8 cellular contexts compared by ENCODE assay signal in genomic region chr2:96305091-96305978, GRCh38. TPM values are rescaled to one million over a fixed set of nuclear protein-coding genes. Genes with fewer than 3 reads are reported as not detected.
DNase-seq lines count a peak whose midpoint lies in the region; ATAC-seq, FAIRE-seq and TF ChIP-seq lines count a peak whose summit lies in the region.

Gene SNRNP200 (minus strand): TSS chr2:96305546. CDS start chr2:96305437, 109 bp downstream.

- TF ChIP-seq EP300 in esophagus muscularis mucosa (IDR thresholded peaks at IDR 0.05) = no peak

- H3K4me3 ChIP-seq in esophagus muscularis mucosa (peak within 1 kb of the TSS; percentile 75 to 94 (median 84)), muscle layer of duodenum (ENCODE audit: low read depth in 1 of 2, low read length in 2 of 2) (peak within 1 kb of the TSS; percentile 99)

- no peaks in the 10 kb centered on the region for H3K27me3 ChIP-seq in esophagus muscularis mucosa
- H3K27me3 ChIP-seq in muscle layer of duodenum (ENCODE audit: low read depth, low read length) = no peaks in the 10 kb centered on the region

- H3K4me1 ChIP-seq in esophagus muscularis mucosa (peaks cover 21 to 41% (median 33%) of the 10 kb centered on the region in 4 donors), muscle layer of duodenum (ENCODE audit: control insufficient read depth in 1 of 2, insufficient read depth in 2 of 2, low read length in 2 of 2) (peaks cover 14 to 39% of the 10 kb centered on the region in 2 donors)

- WGBS in esophagus muscularis mucosa = under 1% methylated on average over 29 of the region's 61 CpGs

- no peak for TF ChIP-seq CTCF in esophagus muscularis mucosa (IDR thresholded peaks at IDR 0.05)

- ATAC-seq in GM21825 (IDR thresholded peaks at IDR 0.05; ENCODE audit: unreplicated experiment) = peak; percentile 84

- H3K36me3 ChIP-seq in esophagus muscularis mucosa (peaks cover 31 to 40% (median 33%) of the 10 kb centered on the region in 4 donors), muscle layer of duodenum (ENCODE audit: control insufficient read depth in 1 of 2, insufficient read depth in 2 of 2, low read length in 2 of 2) (peaks cover 34 to 37% of the 10 kb centered on the region in 2 donors)

- intact Hi-C loops in esophagus muscularis mucosa (cut with DNase I) = loop anchor here (5.0 kb wide), 1 partner anchor 38 kb away; the partner anchor contains the start of genes CIAO1 and TMEM127

- DNase-seq in DMS79 treated with DMSO at 0.1 percent for 48 hours (lab: John Stamatoyannopoulos, UW) (peak; percentile 87), Kasumi-1 (lab: John Stamatoyannopoulos, UW) (peak; percentile 92 to 93), RCC 7860 (ENCODE audit: low spot score) (peak; percentile 69), esophagus muscularis mucosa (ENCODE audit: extremely low spot score) (peak; percentile 96)
- peak; percentile 95 to 96 for DNase-seq in activated T-cell treated with anti-CD3 and anti-CD28 coated beads, Interleukin-2, amount 50 U/mL, for 48 hours
- DNase-seq in stimulated activated CD8-positive, alpha-beta memory T cell treated with anti-CD3 and anti-CD28 coated beads, Interleukin-7, amount 100 ng/mL, for 24 hours (ENCODE audit: low read depth) = peak; percentile 85

- FAIRE-seq in RCC 7860 (lab: Jason Lieb, UNC) = no peak

- H3K9me3 ChIP-seq in esophagus muscularis mucosa (no peaks in the 10 kb centered on the region), muscle layer of duodenum (ENCODE audit: control insufficient read depth in 1 of 2, low read length in 2 of 2) (no peaks in the 10 kb centered on the region)

- peak; percentile 84 for TF ChIP-seq POLR2A in esophagus muscularis mucosa (IDR thresholded peaks at IDR 0.05; ENCODE audit: low read depth)

- H3K27ac ChIP-seq in esophagus muscularis mucosa (replicated peaks in 1 of 4) = peak within 1 kb of the TSS; percentile 79 to 86 (median 82)
- peak within 1 kb of the TSS; percentile 94 for H3K27ac ChIP-seq in muscle layer of duodenum (ENCODE audit: low read length)

RNA-seq across cellular contexts. Expression of gene SNRNP200, which starts in this region (rescaled TPM):
- 100 to 1,000 TPM in 2 of 4 donors, 10 to 100 TPM in 2; 73.7 to 106 (median 90.8) TPM for total RNA-seq in esophagus muscularis mucosa

Comparison
In these comparisons a context has a peak if more than half of its experiments do, and no peak if none do; other contexts are left out.
1. Peak in every context shown above with its lines: DNase-seq, ATAC-seq, H3K4me3 ChIP-seq and H3K27ac ChIP-seq.